Comparison of ENCODE assay signal across 9 cellular contexts in the genomic region with DNA sequence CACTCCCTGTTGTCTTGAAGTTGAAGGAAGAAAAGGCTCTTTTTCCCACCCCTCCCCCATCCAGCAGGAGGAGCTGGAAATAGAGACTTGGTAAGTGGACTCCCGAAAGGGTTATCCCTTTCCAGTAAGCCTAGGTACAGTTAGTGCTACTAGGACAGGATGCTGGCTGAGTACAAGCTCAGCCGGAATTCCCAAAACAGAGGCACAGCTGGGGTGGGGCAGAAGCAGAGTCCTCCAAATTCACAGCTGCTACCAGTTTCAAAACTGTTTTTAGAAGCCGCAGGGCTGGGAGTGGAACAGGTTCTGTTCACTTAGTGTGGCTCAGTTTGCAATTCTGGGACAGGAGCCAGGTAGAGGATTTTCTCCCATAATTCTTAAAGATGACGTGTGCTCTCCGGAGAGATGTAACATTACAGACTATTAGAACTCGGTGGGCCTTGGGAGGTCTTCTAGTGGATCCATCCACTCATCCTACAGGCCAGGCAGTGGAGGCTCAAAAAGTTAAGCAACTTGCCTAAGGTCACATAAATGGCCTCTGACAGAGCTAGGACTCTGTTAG. TPM values are rescaled to one million over a fixed set of nuclear protein-coding genes. Genes with fewer than 3 reads are reported as not detected.
DNase-seq lines count a peak whose midpoint lies in the region; TF ChIP-seq lines count a peak whose summit lies in the region.
"Had no signal": no experiment of that assay in that cellular context is flagged by ENCODE, and none has a peak within 500 bp of the region (broad histone marks: within the 10 kb centered on the region; RNA-seq: fewer than 3 reads in every experiment).

No MANE protein-coding gene starts in this region.

- peak overlapping the region; percentile 10; the same call in 1 of the 2 replicates for H3K4me3 ChIP-seq in AG10803 (ENCODE audit: low read length)
- H3K4me3 ChIP-seq in PC-9: no peak overlapping the region; the same call in 1 of the 2 replicates
- no peak overlapping the region for H3K4me3 ChIP-seq in fibroblast of lung (replicated peaks in 1 of 4; ENCODE audit: control extremely low read depth in 1 of 4, insufficient read depth in 1 of 4, low read depth in 3 of 4, low read length in 4 of 4)
- H3K4me3 ChIP-seq in neuronal stem cell (ENCODE audit: low read length in 2 of 2): peak overlapping the region in 1 of 2 donors; percentile 2

- H3K9ac ChIP-seq in fibroblast of lung (ENCODE audit: insufficient read depth, low read length) (no peak overlapping the region), neuronal stem cell (ENCODE audit: low read depth, low read length, poor library complexity) (no peak overlapping the region)

- H3K4me1 Mint-ChIP-seq in activated T-helper 1 cell treated with anti-CD3 and anti-CD28 coated beads, Interleukin-12 subunit alpha, Interleukin-12 subunit beta, Interleukin-2, Interleukin-4 antibody, amounts not matched to agents 30 ng/mL and 10 ng/mL and 1 ng/mL, durations not matched to agents 14 hours and 24 hours and 36 hours (ENCODE audit: low read depth): no peaks in the 10 kb centered on the region

- H2BK5ac ChIP-seq in neuronal stem cell (ENCODE audit: low read length): peak overlapping the region; percentile 62

- no peak overlapping the region for H2BK12ac ChIP-seq in neuronal stem cell (ENCODE audit: low read length)

- no TSS peak for BruUV-seq in PC-9 (replicated peaks; lab: Mats Ljungman, UMichigan)

- H3K9me3 Mint-ChIP-seq in activated T-helper 1 cell treated with anti-CD3 and anti-CD28 coated beads, Interleukin-12 subunit alpha, Interleukin-12 subunit beta, Interleukin-2, Interleukin-4 antibody, amounts not matched to agents 30 ng/mL and 10 ng/mL and 1 ng/mL, durations not matched to agents 14 hours and 24 hours and 36 hours: no peaks in the 10 kb centered on the region

- H3K27me3 Mint-ChIP-seq in activated T-helper 1 cell treated with anti-CD3 and anti-CD28 coated beads, Interleukin-12 subunit alpha, Interleukin-12 subunit beta, Interleukin-2, Interleukin-4 antibody, amounts not matched to agents 30 ng/mL and 10 ng/mL and 1 ng/mL, durations not matched to agents 14 hours and 24 hours and 36 hours (ENCODE audit: insufficient read depth): peaks cover 10% of the 10 kb centered on the region

- CTCF ChIA-PET in PC-9 (lab: Charles Lee): no interaction called here

- no peak overlapping the region for H3K23ac ChIP-seq in neuronal stem cell (ENCODE audit: low read depth, low read length, poor library complexity)

- no peaks in the 10 kb centered on the region for H3K79me2 ChIP-seq in PC-9 (ENCODE audit: low read depth)
- H3K79me2 ChIP-seq in fibroblast of lung (ENCODE audit: control insufficient read depth, insufficient read depth, low read length): no peaks in the 10 kb centered on the region

- no peak overlapping the region for H2BK15ac ChIP-seq in neuronal stem cell (ENCODE audit: low read length)

- H2AFZ ChIP-seq in PC-9 (no peak overlapping the region), fibroblast of lung (ENCODE audit: low read length) (no peak overlapping the region), neuronal stem cell (ENCODE audit: low read length) (peak overlapping the region; percentile 95)

- POLR2A ChIA-PET in PC-9 (lab: Charles Lee; ENCODE audit: unreplicated experiment): interaction anchor here (0.6 to 1.1 kb wide), 2 partner anchors 96 to 938 kb away, joined by 3 to 8 read pairs; no protein-coding TSS in a partner anchor

- no CpG with 5 or more reads among the region's 6 CpGs for WGBS in neuronal stem cell (ENCODE audit: extremely low coverage in 2 of 2, insufficient read length in 2 of 2, insufficient replicate concordance in 1 of 2), 2 donors

- DNase-seq in AG10803 (ENCODE audit: low read depth) (peak; percentile 79), PC-9 (peak; percentile 79 to 93), fibroblast of lung (ENCODE audit: low read depth in 2 of 2) (peak; percentile 87 to 88), neuronal stem cell (ENCODE audit: low spot score) (peak; percentile 48), NCI-H2227 treated with DMSO at 0.1 percent for 48 hours (lab: John Stamatoyannopoulos, UW) (no peak), foreskin melanocyte (no peak)
- no peak for DNase-seq in activated CD8-positive, alpha-beta memory T cell treated with anti-CD3 and anti-CD28 coated beads for 24 hours
- DNase-seq in activated T-helper 1 cell treated with anti-CD3 and anti-CD28 coated beads, Interleukin-12 subunit alpha, Interleukin-12 subunit beta, Interleukin-2, Interleukin-4 antibody, amounts not matched to agents 30 ng/mL and 10 ng/mL and 1 ng/mL, durations not matched to agents 14 hours and 24 hours and 36 hours (ENCODE audit: low spot score): no peak
- DNase-seq: DMS53 had no signal

- no peak overlapping the region for H3K4me3 Mint-ChIP-seq in activated T-helper 1 cell treated with anti-CD3 and anti-CD28 coated beads, Interleukin-12 subunit alpha, Interleukin-12 subunit beta, Interleukin-2, Interleukin-4 antibody, amounts not matched to agents 30 ng/mL and 10 ng/mL and 1 ng/mL, durations not matched to agents 14 hours and 24 hours and 36 hours

- H3K9me3 ChIP-seq in PC-9 (ENCODE audit: insufficient read depth, low read depth): no peaks in the 10 kb centered on the region; the same call in 1 of the 2 replicates
- H3K9me3 ChIP-seq in fibroblast of lung (ENCODE audit: control insufficient read depth, insufficient read depth, low read depth, low read length): no peaks in the 10 kb centered on the region
- peaks cover 1 to 8% of the 10 kb centered on the region in 2 donors for H3K9me3 ChIP-seq in neuronal stem cell (replicated peaks in 1 of 2; ENCODE audit: control insufficient read depth in 2 of 2, insufficient read depth in 1 of 2, low read depth in 1 of 2, low read length in 2 of 2)

- no peak overlapping the region for H3K4ac ChIP-seq in neuronal stem cell (ENCODE audit: low read length)

- H3K14ac ChIP-seq in neuronal stem cell (ENCODE audit: low read length): no peak overlapping the region

- no peak overlapping the region for H3K18ac ChIP-seq in neuronal stem cell (ENCODE audit: low read length)

- H4K91ac ChIP-seq in neuronal stem cell (ENCODE audit: low read depth, low read length, poor library complexity): no peak overlapping the region

- H4K8ac ChIP-seq in neuronal stem cell (ENCODE audit: low read depth, low read length): no peak overlapping the region

- no peaks in the 10 kb centered on the region for H3K79me1 ChIP-seq in neuronal stem cell (ENCODE audit: low read depth, low read length)

- no peaks in the 10 kb centered on the region for H4K20me1 ChIP-seq in PC-9 (ENCODE audit: insufficient read depth)
- no peaks in the 10 kb centered on the region for H4K20me1 ChIP-seq in fibroblast of lung (ENCODE audit: control insufficient read depth, extremely low read depth, insufficient read depth, low read length)

- no peaks in the 10 kb centered on the region for H3K36me3 ChIP-seq in PC-9 (ENCODE audit: low read depth)
- no peaks in the 10 kb centered on the region for H3K36me3 ChIP-seq in fibroblast of lung (ENCODE audit: control insufficient read depth, insufficient read depth, low read length)
- H3K36me3 ChIP-seq in neuronal stem cell (replicated peaks in 1 of 2; ENCODE audit: control insufficient read depth in 2 of 2, insufficient read depth in 2 of 2, low read length in 2 of 2): no peaks in the 10 kb centered on the region

- H3K4me1 ChIP-seq in PC-9 (replicated peaks; ENCODE audit: insufficient read depth) (peaks cover 33% of the 10 kb centered on the region), fibroblast of lung (ENCODE audit: control insufficient read depth, extremely low read depth, insufficient read depth, low read length) (peaks cover 6% of the 10 kb centered on the region), neuronal stem cell (ENCODE audit: control insufficient read depth in 2 of 2, insufficient read depth in 1 of 2, low read depth in 1 of 2, low read length in 2 of 2) (peaks cover 11 to 17% of the 10 kb centered on the region in 2 donors)

- no peak overlapping the region for H2AK5ac ChIP-seq in neuronal stem cell (ENCODE audit: low read depth, low read length)

- H3K27ac ChIP-seq in PC-9 (peak overlapping the region; percentile 91), fibroblast of lung (ENCODE audit: insufficient read depth, low read length) (peak overlapping the region; percentile 55), neuronal stem cell (replicated peaks; ENCODE audit: low read length) (peak overlapping the region; percentile 89)

- H3F3A ChIP-seq in PC-9 (ENCODE audit: insufficient read depth, low read depth): peaks cover 23% of the 10 kb centered on the region

- H3K36me3 Mint-ChIP-seq in activated T-helper 1 cell treated with anti-CD3 and anti-CD28 coated beads, Interleukin-12 subunit alpha, Interleukin-12 subunit beta, Interleukin-2, Interleukin-4 antibody, amounts not matched to agents 30 ng/mL and 10 ng/mL and 1 ng/mL, durations not matched to agents 14 hours and 24 hours and 36 hours (ENCODE audit: low read depth): no peaks in the 10 kb centered on the region

- TF ChIP-seq CTCF in AG10803 (conservative IDR thresholded peaks at IDR 0.05; ENCODE audit: low read length) (no peak), PC-9 (conservative IDR thresholded peaks at IDR 0.05) (no peak), fibroblast of lung (conservative IDR thresholded peaks at IDR 0.05 in 1 of 2, IDR thresholded peaks at IDR 0.05 in 1 of 2; ENCODE audit: low read depth in 1 of 2, low read length in 2 of 2) (no peak)

- H2BK120ac ChIP-seq in neuronal stem cell (ENCODE audit: low read depth, low read length): no peak overlapping the region

- H3K27me3 ChIP-seq in PC-9 (ENCODE audit: insufficient read depth, low read depth) (no peaks in the 10 kb centered on the region), fibroblast of lung (ENCODE audit: control insufficient read depth, insufficient read depth, low read length) (no peaks in the 10 kb centered on the region), neuronal stem cell (ENCODE audit: control insufficient read depth in 3 of 3, insufficient read depth in 3 of 3, low read depth in 1 of 3, low read length in 3 of 3) (no peaks in the 10 kb centered on the region)

- peak overlapping the region; percentile 65 for H3K4me2 ChIP-seq in PC-9
- no peak overlapping the region for H3K4me2 ChIP-seq in fibroblast of lung (ENCODE audit: extremely low read depth, insufficient read depth, low read length)
- H3K4me2 ChIP-seq in neuronal stem cell (ENCODE audit: insufficient read depth, low read length, poor library complexity, severe bottlenecking): peak overlapping the region; percentile 37

- no peaks in the 10 kb centered on the region for H3K9me2 ChIP-seq in PC-9 (ENCODE audit: insufficient read depth)

- intact Hi-C loops in PC-9 (cut with micrococcal nuclease; ENCODE audit: unreplicated experiment): loop anchor here (1.0 to 5.0 kb wide), 4 partner anchors 18 to 114 kb away; a partner anchor contains a TSS
- intact Hi-C loops in activated T-helper 1 cell treated with anti-CD3 and anti-CD28 coated beads, Interleukin-12 subunit alpha, Interleukin-12 subunit beta, Interleukin-2, Interleukin-4 antibody, amounts not matched to agents 30 ng/mL and 10 ng/mL and 1 ng/mL, durations not matched to agents 14 hours and 24 hours and 36 hours (cut with micrococcal nuclease): no loop called here

- no peak overlapping the region for H3K27ac Mint-ChIP-seq in activated T-helper 1 cell treated with anti-CD3 and anti-CD28 coated beads, Interleukin-12 subunit alpha, Interleukin-12 subunit beta, Interleukin-2, Interleukin-4 antibody, amounts not matched to agents 30 ng/mL and 10 ng/mL and 1 ng/mL, durations not matched to agents 14 hours and 24 hours and 36 hours

RNA-seq across cellular contexts. Expression of a gene that starts 19.0 kb away (rescaled TPM):
- 108 and 125 TPM in 2 replicates for total RNA-seq in PC-9 (2021)
- 93.2 and 130 TPM in 2 replicates for total RNA-seq in fibroblast of lung
- polyA plus RNA-seq in fibroblast of lung: 37.8 and 43.9 TPM in 2 replicates
- polyA plus RNA-seq in fibroblast of lung (2012): 25.5 and 37.2 TPM in 2 replicates
- polyA minus RNA-seq in fibroblast of lung (ENCODE audit: low replicate concordance): 72.9 and 86.0 TPM in 2 replicates
- polyA plus RNA-seq in neuronal stem cell (2013, experiment 1 of 2): 13.3 TPM
- polyA plus RNA-seq in neuronal stem cell (2013, experiment 2 of 2): 12.3 TPM
- 48.3 and 50.6 TPM in 2 replicates for total RNA-seq in activated T-helper 1 cell treated with anti-CD3 and anti-CD28 coated beads, Interleukin-12 subunit alpha, Interleukin-12 subunit beta, Interleukin-2, Interleukin-4 antibody, amounts not matched to agents 30 ng/mL and 10 ng/mL and 1 ng/mL, durations not matched to agents 14 hours and 24 hours and 36 hours

Comparison
In these comparisons a context has a peak if more than half of its experiments do, and no peak if none do; other contexts are left out.
1. DNase-seq: peak in AG10803 (single experiment), PC-9 (2 of 2), fibroblast of lung (2 of 2) and neuronal stem cell (single experiment); none in activated CD8-positive, alpha-beta memory T cell treated with anti-CD3 and anti-CD28 coated beads for 24 hours (single experiment), NCI-H2227 treated with DMSO at 0.1 percent for 48 hours (single experiment), activated T-helper 1 cell treated with anti-CD3 and anti-CD28 coated beads, Interleukin-12 subunit alpha, Interleukin-12 subunit beta, Interleukin-2, Interleukin-4 antibody, amounts not matched to agents 30 ng/mL and 10 ng/mL and 1 ng/mL, durations not matched to agents 14 hours and 24 hours and 36 hours (single experiment) and foreskin melanocyte (single experiment).
2. Peak in every context shown above with its lines, with median percentiles within 50 percentile points of each other: H3K27ac ChIP-seq.